Comparison of ENCODE assay signal across 18 cellular contexts in the genomic region with DNA sequence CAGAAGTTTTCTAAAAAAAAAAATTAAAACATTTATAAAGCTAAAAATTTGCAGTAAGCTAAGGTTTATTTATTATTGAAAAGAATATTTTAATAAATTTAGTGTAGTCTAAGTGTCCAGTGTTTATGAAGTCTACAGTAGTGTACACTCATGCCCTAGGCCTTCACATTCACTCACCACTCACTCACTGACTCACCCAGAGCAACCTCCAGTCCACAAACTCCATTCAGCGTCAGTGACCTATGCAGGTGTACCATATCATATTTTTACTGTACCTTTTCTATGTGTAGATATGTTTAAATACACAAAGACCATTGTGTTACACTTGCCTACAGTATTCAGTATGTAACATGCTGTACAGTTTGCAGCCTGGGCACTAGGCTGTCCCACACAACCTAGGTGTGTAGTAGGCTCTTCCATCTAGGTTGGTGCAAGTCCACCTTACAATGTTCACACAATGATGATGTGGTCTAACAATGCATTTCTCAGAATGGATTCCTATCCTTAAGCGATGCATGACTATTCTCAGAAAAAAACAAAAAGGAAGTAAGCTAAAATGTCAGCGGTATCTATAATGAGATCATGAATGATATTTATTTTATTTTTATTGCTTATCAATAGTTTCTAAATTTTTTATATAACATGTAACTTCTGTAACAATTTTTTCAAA.
DNase-seq lines count a peak whose midpoint lies in the region; ATAC-seq, FAIRE-seq and TF ChIP-seq lines count a peak whose summit lies in the region.
"Had no signal": no experiment of that assay in that cellular context is flagged by ENCODE, and none has a peak within 500 bp of the region (broad histone marks: within the 10 kb centered on the region; RNA-seq: fewer than 3 reads in every experiment).

No MANE protein-coding gene starts in this region.

- FAIRE-seq in bronchial epithelial cell (lab: Jason Lieb, UNC), result no peak
- FAIRE-seq: GM12891, GM19239, H54 had no signal

- DNase-seq in Daoy (ENCODE audit: low read depth) (peak; percentile 44), RKO (ENCODE audit: low spot score) (peak; percentile 26), bronchial epithelial cell (ENCODE audit: low read depth) (peak; percentile 59), kidney tubule cell (ENCODE audit: low spot score) (peak; percentile 74), NCI-H345 (lab: John Stamatoyannopoulos, UW) (no peak)
- no peak for DNase-seq in stimulated activated naive CD8-positive, alpha-beta T cell treated with anti-CD3 and anti-CD28 coated beads, Interleukin-15, amount 100 ng/mL, for 72 hours
- DNase-seq: Calu3; CD8-positive, alpha-beta T cell; DMS79 treated with DMSO at 0.1 percent for 48 hours; EL; HCEC 1CT had no signal

- H3K4me1 Mint-ChIP-seq in stimulated activated naive CD8-positive, alpha-beta T cell treated with anti-CD3 and anti-CD28 coated beads, Interleukin-15, amount 100 ng/mL, for 72 hours, result no peaks in the 10 kb centered on the region
- H3K4me1 Mint-ChIP-seq: B cell, GM23338 had no signal

- H3K9me3 Mint-ChIP-seq in stimulated activated naive CD8-positive, alpha-beta T cell treated with anti-CD3 and anti-CD28 coated beads, Interleukin-15, amount 100 ng/mL, for 72 hours, result no peaks in the 10 kb centered on the region
- H3K9me3 Mint-ChIP-seq: CD8-positive, alpha-beta T cell; GM23338 had no signal

- ATAC-seq in HG02973 (IDR thresholded peaks at IDR 0.05; ENCODE audit: unreplicated experiment), result no peak
- ATAC-seq in stimulated activated naive CD8-positive, alpha-beta T cell treated with anti-CD3 and anti-CD28 coated beads, Interleukin-15, amount 100 ng/mL, for 72 hours, result no peak
- ATAC-seq: CD8-positive, alpha-beta T cell; GM23338 had no signal

- no peak overlapping the region for H3K4me3 Mint-ChIP-seq in stimulated activated naive CD8-positive, alpha-beta T cell treated with anti-CD3 and anti-CD28 coated beads, Interleukin-15, amount 100 ng/mL, for 72 hours
- H3K4me3 Mint-ChIP-seq: B cell; CD8-positive, alpha-beta T cell; GM23338 had no signal

- no peak overlapping the region for H3K4me3 ChIP-seq in bronchial epithelial cell (ENCODE audit: low read depth, low read length)
- H3K4me3 ChIP-seq: BLaER1 treated with 17β-estradiol and CSF1 and Interleukin-3, amounts not matched to agents 10 nM and 100 nM; GM23338 had no signal

- TF ChIP-seq CTCF in bronchial epithelial cell (IDR thresholded peaks at IDR 0.05; ENCODE audit: insufficient read depth, low read length, severe bottlenecking), result no peak

- no peak overlapping the region for H3K27ac Mint-ChIP-seq in stimulated activated naive CD8-positive, alpha-beta T cell treated with anti-CD3 and anti-CD28 coated beads, Interleukin-15, amount 100 ng/mL, for 72 hours
- H3K27ac Mint-ChIP-seq: B cell; CD8-positive, alpha-beta T cell; GM23338 had no signal

- H3K27me3 Mint-ChIP-seq in stimulated activated naive CD8-positive, alpha-beta T cell treated with anti-CD3 and anti-CD28 coated beads, Interleukin-15, amount 100 ng/mL, for 72 hours, result peaks cover 15% of the 10 kb centered on the region

- no peaks in the 10 kb centered on the region for H3K36me3 ChIP-seq in bronchial epithelial cell (ENCODE audit: control insufficient read depth, insufficient read depth, low read length)
- H3K36me3 ChIP-seq: BLaER1 treated with 17β-estradiol and CSF1 and Interleukin-3, amounts not matched to agents 10 nM and 100 nM had no signal

- no peaks in the 10 kb centered on the region for H3K27me3 ChIP-seq in bronchial epithelial cell (ENCODE audit: control insufficient read depth, insufficient read depth, low read length)
- H3K27me3 ChIP-seq: BLaER1 treated with 17β-estradiol and CSF1 and Interleukin-3, amounts not matched to agents 10 nM and 100 nM had no signal

Comparison
In these comparisons a context has a peak if more than half of its experiments do, and no peak if none do; other contexts are left out.
1. DNase-seq: peak in Daoy (single experiment), RKO (single experiment), bronchial epithelial cell (single experiment) and kidney tubule cell (single experiment); none in NCI-H345 (single experiment) and stimulated activated naive CD8-positive, alpha-beta T cell treated with anti-CD3 and anti-CD28 coated beads, Interleukin-15, amount 100 ng/mL, for 72 hours (0 of 2).